ENCODE assay signal across 8 cellular contexts in the genomic region with DNA sequence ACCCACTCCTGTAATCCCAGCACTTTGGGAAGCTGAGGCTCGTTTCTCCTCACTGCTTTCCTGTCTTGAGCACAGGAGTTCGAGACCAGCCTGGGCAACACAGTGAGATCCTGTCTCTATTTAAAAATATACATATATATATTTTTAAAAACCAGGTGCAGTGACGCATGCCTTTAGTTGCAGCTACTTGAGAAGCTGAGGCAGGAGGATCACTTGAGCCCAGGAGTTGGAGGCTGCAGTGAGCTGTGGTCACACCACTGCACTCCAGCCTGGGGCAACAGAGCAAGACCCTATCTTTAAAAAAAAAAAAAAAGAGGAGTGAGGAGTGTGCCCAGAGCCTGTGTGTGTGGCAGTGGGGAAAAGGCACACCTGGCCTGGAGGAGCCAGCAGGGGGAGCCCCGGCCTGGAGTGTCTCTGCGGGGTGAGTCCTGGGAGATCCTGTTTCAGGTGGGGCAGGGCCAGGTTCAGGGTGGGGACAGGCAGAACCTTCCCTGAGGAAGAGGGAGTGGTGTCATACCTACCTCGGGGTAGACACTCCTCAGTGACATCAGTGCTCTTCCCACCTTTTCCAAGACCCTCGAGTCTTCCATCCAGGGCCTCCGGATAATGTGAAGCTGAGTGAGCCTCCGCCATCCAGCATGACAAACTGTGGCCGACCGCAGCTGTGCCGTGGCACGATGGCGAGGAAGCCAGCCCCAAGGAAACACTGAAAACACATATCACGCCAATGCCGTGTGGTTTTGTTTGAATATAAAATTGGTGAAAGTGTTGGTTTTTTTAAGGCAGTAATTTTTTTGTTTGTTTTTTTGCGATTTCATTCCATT. TPM values are rescaled to one million over a fixed set of nuclear protein-coding genes. Genes with fewer than 3 reads are reported as not detected.
DNase-seq lines count a peak whose midpoint lies in the region; ATAC-seq lines count a peak whose summit lies in the region.

No MANE protein-coding gene starts in this region.

- DNase-seq in ELF-1 (ENCODE audit: low read depth, low spot score) (peak; percentile 75), NAMALWA (ENCODE audit: low spot score) (peak; percentile 57), germinal center (ENCODE audit: low spot score) (peak; percentile 78), cerebellar nuclear complex (lab: John Stamatoyannopoulos, UW) (no peak)
- DNase-seq in activated T-cell treated with anti-CD3 and anti-CD28 coated beads, Interleukin-2, amount 50 U/mL, for 72 hours, result peak; percentile 54 to 60
- DNase-seq in stimulated activated CD4-positive, alpha-beta T cell treated with anti-CD3 and anti-CD28 coated beads, Interleukin-12 subunit alpha, Interleukin-12 subunit beta, amount 100 ng/mL, for 48 hours (ENCODE audit: low read depth in 2 of 3, low spot score in 1 of 3), result peak in 2 of 3 donors; percentile 33 to 49

- peaks cover 2 to 14% of the 10 kb centered on the region in 2 donors for H3K36me3 Mint-ChIP-seq in activated T-cell treated with anti-CD3 and anti-CD28 coated beads, Interleukin-2, amount 50 U/mL, for 72 hours (ENCODE audit: insufficient read depth in 2 of 2)

- no peaks in the 10 kb centered on the region for H3K27me3 Mint-ChIP-seq in activated T-cell treated with anti-CD3 and anti-CD28 coated beads, Interleukin-2, amount 50 U/mL, for 72 hours (ENCODE audit: low read depth)

- H3K4me3 Mint-ChIP-seq in activated T-cell treated with anti-CD3 and anti-CD28 coated beads, Interleukin-2, amount 50 U/mL, for 72 hours, result no peak overlapping the region

- peaks cover 4% of the 10 kb centered on the region for H3K4me1 Mint-ChIP-seq in activated T-cell treated with anti-CD3 and anti-CD28 coated beads, Interleukin-2, amount 50 U/mL, for 72 hours (ENCODE audit: low read depth)

- H3K9me3 Mint-ChIP-seq in activated T-cell treated with anti-CD3 and anti-CD28 coated beads, Interleukin-2, amount 50 U/mL, for 72 hours, result no peaks in the 10 kb centered on the region

- no peak overlapping the region for H3K27ac Mint-ChIP-seq in activated T-cell treated with anti-CD3 and anti-CD28 coated beads, Interleukin-2, amount 50 U/mL, for 72 hours

- ATAC-seq in activated T-cell treated with anti-CD3 and anti-CD28 coated beads, Interleukin-2, amount 50 U/mL, for 72 hours (replicated peaks in 1 of 2), result peak; percentile 63 to 67
- ATAC-seq in GM21526 (IDR thresholded peaks at IDR 0.05; ENCODE audit: low FRiP score, unreplicated experiment), result no peak
- ATAC-seq in HG02852 (IDR thresholded peaks at IDR 0.05; ENCODE audit: unreplicated experiment), result no peak

RNA-seq across cellular contexts. Expression of gene ARPC1B, which starts 9.0 kb away (rescaled TPM):
- 100 to 1,000 TPM; 202 to 208 TPM for total RNA-seq in activated T-cell treated with anti-CD3 and anti-CD28 coated beads, Interleukin-2, amount 50 U/mL, for 72 hours

RNA-seq across cellular contexts. Expression of gene ARPC1A, which starts 39.8 kb away (rescaled TPM):
- total RNA-seq in activated T-cell treated with anti-CD3 and anti-CD28 coated beads, Interleukin-2, amount 50 U/mL, for 72 hours, result 10 to 100 TPM; 62.3 to 69.8 TPM

RNA-seq across cellular contexts. Expression of gene PDAP1, which starts 42.9 kb away (rescaled TPM):
- total RNA-seq in activated T-cell treated with anti-CD3 and anti-CD28 coated beads, Interleukin-2, amount 50 U/mL, for 72 hours, result 100 to 1,000 TPM in 1 of 2 donors, 10 to 100 TPM in 1; 95.0 to 108 TPM

RNA-seq across cellular contexts. Expression of gene BUD31, which starts 43.2 kb away (rescaled TPM):
- 100 to 1,000 TPM; 218 to 228 TPM for total RNA-seq in activated T-cell treated with anti-CD3 and anti-CD28 coated beads, Interleukin-2, amount 50 U/mL, for 72 hours

Comparison
In these comparisons a context has a peak if more than half of its experiments do, and no peak if none do; other contexts are left out.
1. DNase-seq: peak in ELF-1 (single experiment), NAMALWA (single experiment), activated T-cell treated with anti-CD3 and anti-CD28 coated beads, Interleukin-2, amount 50 U/mL, for 72 hours (2 of 2), germinal center (single experiment) and stimulated activated CD4-positive, alpha-beta T cell treated with anti-CD3 and anti-CD28 coated beads, Interleukin-12 subunit alpha, Interleukin-12 subunit beta, amount 100 ng/mL, for 48 hours (2 of 3); none in cerebellar nuclear complex (0 of 2).
2. ATAC-seq: peak in activated T-cell treated with anti-CD3 and anti-CD28 coated beads, Interleukin-2, amount 50 U/mL, for 72 hours (2 of 2); none in GM21526 (single experiment) and HG02852 (single experiment).